Comparison of ENCODE assay signal across 3 cellular contexts in genomic region chr12:114882083-114882482, GRCh38.
"Had no signal": no experiment of that assay in that cellular context is flagged by ENCODE, and none has a peak within 500 bp of the region (broad histone marks: within the 10 kb centered on the region; RNA-seq: fewer than 3 reads in every experiment).

No MANE protein-coding gene starts in this region.

- DNase-seq: GDM1, GF-D8 had no signal

- H3K4me3 ChIP-seq: GM12878 had no signal
